Comparison of ENCODE assay signal across 20 cellular contexts in the genomic region with DNA sequence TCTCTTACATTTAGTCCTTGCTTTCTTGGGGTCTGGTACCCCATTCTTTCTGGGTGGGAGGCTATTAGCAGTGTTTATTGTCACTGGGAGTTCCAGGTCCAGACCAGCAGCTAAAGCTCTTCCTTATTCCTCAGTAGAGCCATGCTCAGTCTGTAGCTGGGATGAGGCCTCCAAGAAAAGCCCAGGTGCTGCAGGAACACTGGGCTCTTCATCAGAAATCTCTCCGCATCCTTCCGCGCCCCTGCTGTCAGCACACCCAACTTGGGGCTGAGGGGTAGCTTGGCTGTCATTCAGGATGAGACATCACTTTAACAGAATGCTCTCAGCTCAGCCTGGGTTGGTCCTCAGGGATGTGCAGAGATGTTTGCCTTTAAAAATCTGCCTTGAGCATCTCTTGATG.
DNase-seq lines count a peak whose midpoint lies in the region; ATAC-seq, FAIRE-seq and TF ChIP-seq lines count a peak whose summit lies in the region.
"Had no signal": no experiment of that assay in that cellular context is flagged by ENCODE, and none has a peak within 500 bp of the region (broad histone marks: within the 10 kb centered on the region; RNA-seq: fewer than 3 reads in every experiment).

No MANE protein-coding gene starts in this region.

- H2BK120ac ChIP-seq in H1 (replicated peaks; ENCODE audit: low read depth, low read length), result no peak overlapping the region

- no peak for TF ChIP-seq CTCF in HFFc6 (IDR thresholded peaks at IDR 0.05)
- TF ChIP-seq CTCF in brain (conservative IDR thresholded peaks at IDR 0.05), result no peak
- TF ChIP-seq CTCF in H1 (IDR thresholded peaks at IDR 0.05; ENCODE audit: control extremely low read depth in 1 of 3, insufficient read depth in 1 of 3, low read depth in 1 of 3, low read length in 3 of 3), result no peak

- H3K27ac Mint-ChIP-seq in HFFc6 (peak overlapping the region; percentile 55; the same call in 1 of the 2 replicates), brain (peak overlapping the region in 3 of 5 experiments; percentile 20 to 86 (median 72))
- H3K27ac Mint-ChIP-seq in stimulated activated naive B cell treated with anti-CD40 and anti-IgM and Interleukin-4, amounts not matched to agents 10 μg/mL and 1 μg/mL and 100 μg/mL, for 72 hours, result no peak overlapping the region
- H3K27ac Mint-ChIP-seq: CD4-positive, alpha-beta memory T cell had no signal

- no peak overlapping the region for H3K27ac ChIP-seq in H1 (ENCODE audit: low read depth, low read length)
- H3K27ac ChIP-seq: GM23248 had no signal

- H3K56ac ChIP-seq in H1 (replicated peaks; ENCODE audit: insufficient read length, low read depth, low read length), result no peak overlapping the region

- H3K4me1 ChIP-seq in H1 (replicated peaks in 1 of 4; ENCODE audit: control insufficient read depth in 3 of 4, insufficient read depth in 4 of 4, low read length in 3 of 4), result peaks cover 10 to 28% (median 15%) of the 10 kb centered on the region in 4 experiments; a peak in 6 of 7 replicates

- DNase-seq in G401 (ENCODE audit: low spot score), result peak; percentile 72
- no peak for DNase-seq in HFFc6
- no peak for DNase-seq in H1 (ENCODE audit: low read depth in 1 of 2, low spot score in 2 of 2)
- no peak for DNase-seq in medulla oblongata (ENCODE audit: extremely low spot score)
- no peak for DNase-seq in RCC 7860 (ENCODE audit: low spot score)
- no peak for DNase-seq in stimulated activated naive B cell treated with anti-CD40 and anti-IgM and Interleukin-4, amounts not matched to agents 10 μg/mL and 1 μg/mL and 100 μg/mL, for 72 hours
- DNase-seq: C1 segment of cervical spinal cord; Calu3; CD4-positive, alpha-beta memory T cell; COR-L47; DMS53; DMS79 treated with DMSO at 0.1 percent for 48 hours; GM23248; H9 had no signal

- H3K9me3 Mint-ChIP-seq in HFFc6 (no peaks in the 10 kb centered on the region), brain (no peaks in the 10 kb centered on the region)
- H3K9me3 Mint-ChIP-seq in stimulated activated naive B cell treated with anti-CD40 and anti-IgM and Interleukin-4, amounts not matched to agents 10 μg/mL and 1 μg/mL and 100 μg/mL, for 72 hours, result no peaks in the 10 kb centered on the region
- H3K9me3 Mint-ChIP-seq: CD4-positive, alpha-beta memory T cell; H9 had no signal

- POLR2A ChIA-PET in H1 (lab: Charles Lee; ENCODE audit: partially characterized antibody), result interaction anchor here (0.8 to 1.3 kb wide), 2 partner anchors 10 to 12 kb away, joined by 3 read pairs; no protein-coding TSS in a partner anchor

- TF ChIP-seq EP300 in H1 (IDR thresholded peaks at IDR 0.05; ENCODE audit: borderline replicate concordance in 1 of 2, low read depth in 2 of 2, low read length in 2 of 2), result no peak

- FAIRE-seq in H1 (lab: Jason Lieb, UNC), result no peak
- FAIRE-seq in RCC 7860 (lab: Jason Lieb, UNC), result no peak
- FAIRE-seq: G401.6, GM12892, GM19239 had no signal

- no peaks in the 10 kb centered on the region for H4K20me1 ChIP-seq in H1 (replicated peaks in 1 of 2; ENCODE audit: control insufficient read depth in 1 of 2, insufficient read depth in 2 of 2, low read length in 2 of 2)

- TF ChIP-seq POLR2A in H1 (IDR thresholded peaks at IDR 0.05; ENCODE audit: control extremely low read depth in 1 of 2, low read depth in 2 of 2, low read length in 2 of 2) (no peak), GM18505 (IDR thresholded peaks at IDR 0.05; ENCODE audit: borderline replicate concordance, extremely low read depth, insufficient read depth, insufficient read length) (no peak)

- no peaks in the 10 kb centered on the region; the same call in 1 of the 2 replicates for H3K79me1 ChIP-seq in H1 (ENCODE audit: low read depth, low read length)

- H3K36me3 ChIP-seq in H1 (ENCODE audit: control insufficient read depth in 2 of 4, insufficient read depth in 4 of 4, low read length in 3 of 4), result no peaks in the 10 kb centered on the region

- peaks cover 59% of the 10 kb centered on the region for H3K4me1 Mint-ChIP-seq in HFFc6 (ENCODE audit: low read depth)
- H3K4me1 Mint-ChIP-seq in brain, result peaks cover 70% of the 10 kb centered on the region
- H3K4me1 Mint-ChIP-seq in stimulated activated naive B cell treated with anti-CD40 and anti-IgM and Interleukin-4, amounts not matched to agents 10 μg/mL and 1 μg/mL and 100 μg/mL, for 72 hours, result no peaks in the 10 kb centered on the region

- peaks cover 6% of the 10 kb centered on the region for H3K27me3 Mint-ChIP-seq in HFFc6 (ENCODE audit: insufficient read depth)
- H3K27me3 Mint-ChIP-seq in brain, result peaks cover 4% of the 10 kb centered on the region
- no peaks in the 10 kb centered on the region for H3K27me3 Mint-ChIP-seq in stimulated activated naive B cell treated with anti-CD40 and anti-IgM and Interleukin-4, amounts not matched to agents 10 μg/mL and 1 μg/mL and 100 μg/mL, for 72 hours
- H3K27me3 Mint-ChIP-seq: CD4-positive, alpha-beta memory T cell had no signal

- ATAC-seq in GM18505 (IDR thresholded peaks at IDR 0.05; ENCODE audit: unreplicated experiment), result no peak
- ATAC-seq in stimulated activated naive B cell treated with anti-CD40 and anti-IgM and Interleukin-4, amounts not matched to agents 10 μg/mL and 1 μg/mL and 100 μg/mL, for 72 hours (replicated peaks), result no peak
- ATAC-seq: HCT116 had no signal

- H2AFZ ChIP-seq in H1 (ENCODE audit: low read length), result no peak overlapping the region
- H2AFZ ChIP-seq: GM23248 had no signal

- no peak overlapping the region for H3K18ac ChIP-seq in H1 (ENCODE audit: extremely low read depth, low read length)

- H2BK5ac ChIP-seq in H1 (ENCODE audit: low read depth, low read length), result no peak overlapping the region

- in situ Hi-C loops in G401 (cut with HindIII; ENCODE audit: low sequenced_read_pairs), result no loop called here

- 100% methylated on average over 3 of the region's 3 CpGs; no CpG with 5 or more reads in 1 of the 2 experiments for WGBS in H1 (ENCODE audit: extremely low coverage in 1 of 2, insufficient coverage in 1 of 2, insufficient read length in 1 of 2, insufficient replicate concordance in 2 of 2, low coverage in 1 of 2, low lambda C conversion rate in 2 of 2, missing lambda C conversion rate in 1 of 2), 2 experiments

- no peak overlapping the region for H2BK15ac ChIP-seq in H1 (ENCODE audit: low read length)

- no peak overlapping the region for H2BK12ac ChIP-seq in H1 (ENCODE audit: low read depth, low read length)

- H3K9ac ChIP-seq in H1 (replicated peaks in 1 of 4; ENCODE audit: extremely low read depth in 1 of 4, low read depth in 3 of 4, low read length in 3 of 4), result no peak overlapping the region
- H3K9ac ChIP-seq: GM23248 had no signal

- no peak overlapping the region for H3K14ac ChIP-seq in H1 (ENCODE audit: insufficient read length)

- 0 out of 4 replicates have a peak, but pooled peaks cover 0 to 4% of the 10 kb centered on the region in 2 experiments for H3K79me2 ChIP-seq in H1 (ENCODE audit: control insufficient read depth in 1 of 2, insufficient read depth in 2 of 2, low read length in 2 of 2)

- 0 out of 2 replicates have a peak overlapping the region, but pooled peaks have one; percentile 80 for H2BK20ac ChIP-seq in H1 (ENCODE audit: low read length)

- no peak overlapping the region for H4K5ac ChIP-seq in H1 (ENCODE audit: insufficient read length, low read depth, low read length)

- H3K9me3 ChIP-seq in H1 (ENCODE audit: insufficient read depth in 2 of 2, low read depth in 1 of 2, low read length in 1 of 2), result no peaks in the 10 kb centered on the region

- no peak overlapping the region for H3K4me2 ChIP-seq in H1 (ENCODE audit: insufficient read depth in 1 of 2, low read depth in 2 of 2, low read length in 2 of 2)

- no peak overlapping the region for H3K4ac ChIP-seq in H1 (replicated peaks; ENCODE audit: insufficient read length, low read depth, low read length)

- H3K36me3 Mint-ChIP-seq in HFFc6 (ENCODE audit: low read depth), result peaks cover 20% of the 10 kb centered on the region
- H3K36me3 Mint-ChIP-seq in brain, result peaks cover 3% of the 10 kb centered on the region
- H3K36me3 Mint-ChIP-seq in stimulated activated naive B cell treated with anti-CD40 and anti-IgM and Interleukin-4, amounts not matched to agents 10 μg/mL and 1 μg/mL and 100 μg/mL, for 72 hours, result no peaks in the 10 kb centered on the region
- H3K36me3 Mint-ChIP-seq: CD4-positive, alpha-beta memory T cell had no signal

- CTCF ChIA-PET in H1 (lab: Charles Lee; ENCODE audit: partially characterized antibody), result interaction anchor here (0.7 to 4.7 kb wide), 11 partner anchors 10 to 53 kb away, joined by 3 to 32 read pairs (median 5); no protein-coding TSS in a partner anchor

- H3K23ac ChIP-seq in H1 (ENCODE audit: insufficient read length), result no peak overlapping the region

- TF ChIP-seq RAD21 in H1 (IDR thresholded peaks at IDR 0.05 in 1 of 2, conservative IDR thresholded peaks at IDR 0.05 in 1 of 2; ENCODE audit: low read depth in 2 of 2, low read length in 2 of 2), result no peak

- no peak overlapping the region for H4K91ac ChIP-seq in H1 (replicated peaks; ENCODE audit: insufficient read length, low read length)

- no peak overlapping the region for H3K4me3 ChIP-seq in H1 (ENCODE audit: extremely low read depth in 1 of 4, insufficient read depth in 2 of 4, low read depth in 3 of 4, low read length in 4 of 4)
- H3K4me3 ChIP-seq: GM23248 had no signal

- H3K27me3 ChIP-seq in H1 (replicated peaks in 1 of 4; ENCODE audit: control insufficient read depth in 3 of 4, extremely low read depth in 1 of 4, insufficient read depth in 3 of 4, low read length in 3 of 4), result no peaks in the 10 kb centered on the region

- no peaks in the 10 kb centered on the region; the same call in 1 of the 2 replicates for H3K23me2 ChIP-seq in H1 (ENCODE audit: low read depth, low read length)

- H4K8ac ChIP-seq in H1 (ENCODE audit: extremely low read depth, insufficient read depth, low read length), result no peak overlapping the region

- H3K4me3 Mint-ChIP-seq in HFFc6 (no peak overlapping the region), brain (peak overlapping the region in 4 of 5 experiments; percentile 31 to 85 (median 76))
- H3K4me3 Mint-ChIP-seq in stimulated activated naive B cell treated with anti-CD40 and anti-IgM and Interleukin-4, amounts not matched to agents 10 μg/mL and 1 μg/mL and 100 μg/mL, for 72 hours, result no peak overlapping the region
- H3K4me3 Mint-ChIP-seq: CD4-positive, alpha-beta memory T cell; H9 had no signal

- H2AK5ac ChIP-seq in H1 (ENCODE audit: low read depth, low read length), result no peak overlapping the region

TF ChIP-seq in H1, 55 proteins besides CTCF, POLR2A, EP300 and RAD21 (continues in another document):
- no peak for TF ChIP-seq SP1 (IDR thresholded peaks at IDR 0.05; ENCODE audit: low read depth, low read length)
- TF ChIP-seq, protein P1, sequence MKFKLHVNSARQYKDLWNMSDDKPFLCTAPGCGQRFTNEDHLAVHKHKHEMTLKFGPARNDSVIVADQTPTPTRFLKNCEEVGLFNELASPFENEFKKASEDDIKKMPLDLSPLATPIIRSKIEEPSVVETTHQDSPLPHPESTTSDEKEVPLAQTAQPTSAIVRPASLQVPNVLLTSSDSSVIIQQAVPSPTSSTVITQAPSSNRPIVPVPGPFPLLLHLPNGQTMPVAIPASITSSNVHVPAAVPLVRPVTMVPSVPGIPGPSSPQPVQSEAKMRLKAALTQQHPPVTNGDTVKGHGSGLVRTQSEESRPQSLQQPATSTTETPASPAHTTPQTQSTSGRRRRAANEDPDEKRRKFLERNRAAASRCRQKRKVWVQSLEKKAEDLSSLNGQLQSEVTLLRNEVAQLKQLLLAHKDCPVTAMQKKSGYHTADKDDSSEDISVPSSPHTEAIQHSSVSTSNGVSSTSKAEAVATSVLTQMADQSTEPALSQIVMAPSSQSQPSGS (IDR thresholded peaks at IDR 0.05; ENCODE audit: low read length), result no peak

Comparison
In these comparisons a context has a peak if more than half of its experiments do, and no peak if none do; other contexts are left out.
1. H3K4me3 Mint-ChIP-seq: peak in brain (4 of 5); none in HFFc6 (single experiment) and stimulated activated naive B cell treated with anti-CD40 and anti-IgM and Interleukin-4, amounts not matched to agents 10 μg/mL and 1 μg/mL and 100 μg/mL, for 72 hours (0 of 2).